ENCODE assay signal across 16 cellular contexts in genomic region chr4:33369366-33369899, GRCh38.
DNase-seq lines count a peak whose midpoint lies in the region; ATAC-seq and TF ChIP-seq lines count a peak whose summit lies in the region.
"Had no signal": no experiment of that assay in that cellular context is flagged by ENCODE, and none has a peak within 500 bp of the region (broad histone marks: within the 10 kb centered on the region; RNA-seq: fewer than 3 reads in every experiment).

No MANE protein-coding gene starts in this region.

- no peaks in the 10 kb centered on the region for H3K4me1 ChIP-seq in right lobe of liver
- H3K4me1 ChIP-seq: parathyroid adenoma had no signal

- H3K27ac Mint-ChIP-seq in activated T-cell treated with anti-CD3 and anti-CD28 coated beads, Interleukin-2, amount 50 U/mL, for 72 hours, result no peak overlapping the region
- no peak overlapping the region for H3K27ac Mint-ChIP-seq in T-cell

- no peak overlapping the region for H3K27ac ChIP-seq in right lobe of liver
- H3K27ac ChIP-seq: parathyroid adenoma had no signal

- no peaks in the 10 kb centered on the region for H3K9me3 ChIP-seq in right lobe of liver

- POLR2A ChIA-PET in T-cell (lab: Charles Lee), result no interaction called here

- no peaks in the 10 kb centered on the region for H3K27me3 ChIP-seq in right lobe of liver

- CTCF ChIA-PET in T-cell (lab: Charles Lee), result no interaction called here

- TF ChIP-seq CTCF in choroid plexus epithelial cell (conservative IDR thresholded peaks at IDR 0.05; ENCODE audit: low read depth, low read length), result no peak
- no peak for TF ChIP-seq CTCF in right lobe of liver (IDR thresholded peaks at IDR 0.05)

- no peaks in the 10 kb centered on the region for H3K36me3 Mint-ChIP-seq in activated T-cell treated with anti-CD3 and anti-CD28 coated beads, Interleukin-2, amount 50 U/mL, for 72 hours (ENCODE audit: insufficient read depth in 2 of 2)
- no peaks in the 10 kb centered on the region for H3K36me3 Mint-ChIP-seq in T-cell

- no peak for TF ChIP-seq POLR2A in right lobe of liver (IDR thresholded peaks at IDR 0.05)

- no peaks in the 10 kb centered on the region for H3K36me3 ChIP-seq in right lobe of liver

- WGBS in right lobe of liver (ENCODE audit: insufficient coverage, low coverage, low lambda C conversion rate, missing lambda C conversion rate), result 51% methylated on average over 5 of the region's 5 CpGs

- DNase-seq in COLO829 (ENCODE audit: low spot score), result peak; percentile 45
- DNase-seq in LoVo (ENCODE audit: low spot score), result peak; percentile 31
- peak; percentile 51 for DNase-seq in choroid plexus epithelial cell (ENCODE audit: low read depth)
- peak; percentile 17 for DNase-seq in kidney tubule cell (ENCODE audit: low spot score)
- DNase-seq in right lobe of liver, result no peak
- DNase-seq in NCI-H2107 (lab: John Stamatoyannopoulos, UW), result no peak
- DNase-seq in activated T-cell treated with anti-CD3 and anti-CD28 coated beads, Interleukin-2, amount 50 U/mL, for 72 hours, result no peak
- DNase-seq in T-cell, result no peak
- DNase-seq: activated gamma-delta T cell; central memory CD4-positive, alpha-beta T cell; DMS53; midbrain; NCI-H1694 treated with DMSO at 0.1 percent for 48 hours; trophoblast cell had no signal

- ATAC-seq in right lobe of liver (no peak), T-cell (replicated peaks in 1 of 4) (no peak)
- ATAC-seq in activated T-cell treated with anti-CD3 and anti-CD28 coated beads, Interleukin-2, amount 50 U/mL, for 72 hours (replicated peaks in 1 of 2), result no peak
- ATAC-seq: GM12878 had no signal

- peaks cover 12 to 15% of the 10 kb centered on the region in 2 donors for H3K9me3 Mint-ChIP-seq in activated T-cell treated with anti-CD3 and anti-CD28 coated beads, Interleukin-2, amount 50 U/mL, for 72 hours
- H3K9me3 Mint-ChIP-seq in T-cell, result peaks cover 18 to 41% (median 20%) of the 10 kb centered on the region in 3 donors

- H3K4me3 Mint-ChIP-seq in activated T-cell treated with anti-CD3 and anti-CD28 coated beads, Interleukin-2, amount 50 U/mL, for 72 hours, result no peak overlapping the region
- H3K4me3 Mint-ChIP-seq in T-cell, result no peak overlapping the region

- intact Hi-C loops in right lobe of liver (cut with DNase I), result no loop called here

- H3K4me3 ChIP-seq in choroid plexus epithelial cell (ENCODE audit: low read depth, low read length) (no peak overlapping the region), right lobe of liver (no peak overlapping the region)
- H3K4me3 ChIP-seq: GM12878 had no signal

- H3K27me3 Mint-ChIP-seq in activated T-cell treated with anti-CD3 and anti-CD28 coated beads, Interleukin-2, amount 50 U/mL, for 72 hours (ENCODE audit: low read depth), result no peaks in the 10 kb centered on the region
- no peaks in the 10 kb centered on the region for H3K27me3 Mint-ChIP-seq in T-cell

- no peaks in the 10 kb centered on the region for H3K4me1 Mint-ChIP-seq in activated T-cell treated with anti-CD3 and anti-CD28 coated beads, Interleukin-2, amount 50 U/mL, for 72 hours (ENCODE audit: low read depth)
- H3K4me1 Mint-ChIP-seq in T-cell, result no peaks in the 10 kb centered on the region

Comparison
In these comparisons a context has a peak if more than half of its experiments do, and no peak if none do; other contexts are left out.
1. DNase-seq: peak in COLO829 (single experiment), LoVo (single experiment), choroid plexus epithelial cell (single experiment) and kidney tubule cell (single experiment); none in right lobe of liver (0 of 3), NCI-H2107 (single experiment), activated T-cell treated with anti-CD3 and anti-CD28 coated beads, Interleukin-2, amount 50 U/mL, for 72 hours (0 of 2) and T-cell (0 of 34).